14 cellular contexts compared by ENCODE assay signal in the genomic region with DNA sequence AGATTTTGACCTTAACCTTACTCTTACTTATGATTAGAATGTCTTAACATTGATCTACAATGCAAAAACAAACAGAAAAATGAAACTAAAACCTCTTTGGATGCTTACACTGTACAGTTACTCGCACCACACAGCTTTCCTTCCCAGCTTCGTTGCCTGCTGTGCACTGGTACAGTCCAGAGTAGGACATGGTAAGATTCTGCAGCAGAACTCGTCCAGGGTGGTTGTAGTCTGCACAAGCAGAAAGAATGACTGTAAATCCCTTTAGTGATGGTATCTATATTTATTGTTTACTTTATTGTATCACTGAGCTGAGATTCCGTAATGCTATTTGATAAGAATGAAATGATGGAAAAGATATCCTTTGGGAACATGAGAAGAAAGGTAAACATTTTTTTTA. TPM values are rescaled to one million over a fixed set of nuclear protein-coding genes. Genes with fewer than 3 reads are reported as not detected.
DNase-seq lines count a peak whose midpoint lies in the region; ATAC-seq, FAIRE-seq and TF ChIP-seq lines count a peak whose summit lies in the region.
"Had no signal": no experiment of that assay in that cellular context is flagged by ENCODE, and none has a peak within 500 bp of the region (broad histone marks: within the 10 kb centered on the region; RNA-seq: fewer than 3 reads in every experiment).

No MANE protein-coding gene starts in this region.

- FAIRE-seq in GM12878 (lab: Jason Lieb, UNC) = no peak
- FAIRE-seq: small intestine had no signal

- H3K9me3 ChIP-seq in left ventricle myocardium inferior (replicated peaks) (no peaks in the 10 kb centered on the region), GM12878 (replicated peaks; ENCODE audit: control insufficient read depth, insufficient read depth, low read length) (peaks cover 2% of the 10 kb centered on the region; the same call in 2 of the 3 replicates)
- H3K9me3 ChIP-seq: BLaER1, vagina had no signal

- TF ChIP-seq POLR2A in GM12878 (IDR thresholded peaks at IDR 0.05; ENCODE audit: low read depth, low read length) = no peak

- peak overlapping the region; percentile 63 for H3K27ac ChIP-seq in left ventricle myocardium inferior (replicated peaks)
- no peak overlapping the region for H3K27ac ChIP-seq in GM12878 (ENCODE audit: control insufficient read depth, insufficient read depth)
- H3K27ac ChIP-seq: BLaER1 had no signal

- H3K27me3 ChIP-seq in left ventricle myocardium inferior (ENCODE audit: low read depth) (no peaks in the 10 kb centered on the region), GM12878 (replicated peaks in 1 of 2; ENCODE audit: control insufficient read depth in 2 of 2, insufficient read depth in 2 of 2, low read length in 1 of 2) (no peaks in the 10 kb centered on the region)
- H3K27me3 ChIP-seq: BLaER1, vagina had no signal

- H3K79me2 ChIP-seq in GM12878 (ENCODE audit: control insufficient read depth, insufficient read depth, low read length) = no peaks in the 10 kb centered on the region

- WGBS in GM12878 (ENCODE audit: insufficient coverage, insufficient replicate concordance, low lambda C conversion rate, missing lambda C conversion rate) = 74% methylated on average over 4 of the region's 4 CpGs

- in situ Hi-C loops in GM12878 (cut with MboI) = no loop called here

- no TSS peak for BruUV-seq in GM12878 (replicated peaks; lab: Mats Ljungman, UMichigan)

- POLR2A ChIA-PET in GM12878 (lab: Charles Lee) = interaction anchor here (1.1 kb wide), 1 partner anchor 21 kb away, joined by 3 read pairs; a partner anchor contains a TSS

- SMC1A ChIA-PET in GM12878 (lab: Charles Lee; ENCODE audit: uncharacterized antibody, unreplicated experiment) = interaction anchor here (1.9 kb wide), 1 partner anchor 14 kb away, joined by 7 read pairs; no protein-coding TSS in a partner anchor

- H3K4me1 ChIP-seq in left ventricle myocardium inferior (peaks cover 23% of the 10 kb centered on the region), GM12878 (ENCODE audit: control insufficient read depth, insufficient read depth, low read length) (peaks cover 6% of the 10 kb centered on the region)

- RAD21 ChIA-PET in GM12878 (lab: Charles Lee; ENCODE audit: unreplicated experiment) = interaction anchor here (0.5 kb wide), 1 partner anchor 230 kb away, joined by 4 read pairs; no protein-coding TSS in a partner anchor

- TF ChIP-seq RAD21 in GM12878 (IDR thresholded peaks at IDR 0.05; ENCODE audit: insufficient read depth, low read depth, low read length) = no peak

- H3K4me3 ChIP-seq in left ventricle myocardium inferior (no peak overlapping the region), GM12878 (no peak overlapping the region)
- H3K4me3 ChIP-seq: BLaER1, vagina had no signal

- ATAC-seq in Right ventricle myocardium superior (ENCODE audit: poor library complexity) (no peak), GM12878 (0 out of 3 replicates have a peak, but pooled peaks have one; percentile 16)

- CTCF ChIA-PET in GM12878 (lab: Yijun Ruan, JAX) = interaction anchor here (0.9 to 1.6 kb wide), 2 partner anchors 24 to 29 kb away, joined by 4 to 6 read pairs; no protein-coding TSS in a partner anchor

- no peak overlapping the region for H2AFZ ChIP-seq in GM12878 (ENCODE audit: control insufficient read depth, low read depth, low read length)

- no peak for TF ChIP-seq EP300 in GM12878 (IDR thresholded peaks at IDR 0.05; ENCODE audit: borderline replicate concordance in 1 of 2, control insufficient read depth in 1 of 2, low read depth in 2 of 2, low read length in 2 of 2)

- no peak overlapping the region for H3K9ac ChIP-seq in GM12878 (ENCODE audit: control insufficient read depth, insufficient read depth, low read length)
- H3K9ac ChIP-seq: BLaER1 had no signal

- H3K4me2 ChIP-seq in GM12878 (ENCODE audit: control insufficient read depth, insufficient read depth) = no peak overlapping the region
- H3K4me2 ChIP-seq: BLaER1 had no signal

- H3K36me3 ChIP-seq in left ventricle myocardium inferior (no peaks in the 10 kb centered on the region), GM12878 (ENCODE audit: control insufficient read depth in 2 of 2, insufficient read depth in 2 of 2, low read length in 1 of 2) (no peaks in the 10 kb centered on the region)
- H3K36me3 ChIP-seq: BLaER1, vagina had no signal

- TF ChIP-seq CTCF in left ventricle myocardium inferior (IDR thresholded peaks at IDR 0.05; ENCODE audit: borderline replicate concordance) (no peak), GM12878 (IDR thresholded peaks at IDR 0.05 in 2 of 3, conservative IDR thresholded peaks at IDR 0.05 in 1 of 3; ENCODE audit: control insufficient read depth in 2 of 3, extremely low read depth in 1 of 3, insufficient read depth in 1 of 3, low read depth in 3 of 3, low read length in 3 of 3) (no peak)

- H4K20me1 ChIP-seq in GM12878 (ENCODE audit: control insufficient read depth, insufficient read depth) = no peaks in the 10 kb centered on the region
- H4K20me1 ChIP-seq: BLaER1 had no signal

- no peak for DNase-seq in left ventricle myocardium inferior
- DNase-seq in Right ventricle myocardium superior = no peak
- DNase-seq in GM12878 (ENCODE audit: low read depth, low spot score) = no peak
- peak; percentile 43 for DNase-seq in mesenteric fat pad (ENCODE audit: low spot score)
- DNase-seq in DMS153 treated with DMSO at 0.1 percent for 48 hours (lab: John Stamatoyannopoulos, UW; ENCODE audit: unreplicated experiment) = no peak
- no peak for DNase-seq in SW480 (ENCODE audit: low spot score)
- DNase-seq in NCI-H2196 (lab: John Stamatoyannopoulos, UW; ENCODE audit: unreplicated experiment) = no peak
- DNase-seq in DMS 273 (lab: John Stamatoyannopoulos, UW; ENCODE audit: unreplicated experiment) = no peak
- DNase-seq: activated naive CD8-positive, alpha-beta T cell treated with anti-CD3 and anti-CD28 coated beads for 36 hours; hippocampal formation; NCI-H510A treated with DMSO at 0.1 percent for 48 hours had no signal

- intact Hi-C loops in left ventricle myocardium inferior (cut with micrococcal nuclease) = no loop called here
- intact Hi-C loops in Right ventricle myocardium superior (cut with DNase I) = no loop called here
- intact Hi-C loops in GM12878 (cut with micrococcal nuclease; ENCODE audit: unreplicated experiment) = no loop called here

TF ChIP-seq in GM12878, 131 proteins besides CTCF, POLR2A, EP300 and RAD21:
- TF ChIP-seq, protein P1, sequence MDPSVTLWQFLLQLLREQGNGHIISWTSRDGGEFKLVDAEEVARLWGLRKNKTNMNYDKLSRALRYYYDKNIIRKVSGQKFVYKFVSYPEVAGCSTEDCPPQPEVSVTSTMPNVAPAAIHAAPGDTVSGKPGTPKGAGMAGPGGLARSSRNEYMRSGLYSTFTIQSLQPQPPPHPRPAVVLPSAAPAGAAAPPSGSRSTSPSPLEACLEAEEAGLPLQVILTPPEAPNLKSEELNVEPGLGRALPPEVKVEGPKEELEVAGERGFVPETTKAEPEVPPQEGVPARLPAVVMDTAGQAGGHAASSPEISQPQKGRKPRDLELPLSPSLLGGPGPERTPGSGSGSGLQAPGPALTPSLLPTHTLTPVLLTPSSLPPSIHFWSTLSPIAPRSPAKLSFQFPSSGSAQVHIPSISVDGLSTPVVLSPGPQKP (IDR thresholded peaks at IDR 0.05; ENCODE audit: low read depth, low read length) = no peak
- TF ChIP-seq, protein P2, sequence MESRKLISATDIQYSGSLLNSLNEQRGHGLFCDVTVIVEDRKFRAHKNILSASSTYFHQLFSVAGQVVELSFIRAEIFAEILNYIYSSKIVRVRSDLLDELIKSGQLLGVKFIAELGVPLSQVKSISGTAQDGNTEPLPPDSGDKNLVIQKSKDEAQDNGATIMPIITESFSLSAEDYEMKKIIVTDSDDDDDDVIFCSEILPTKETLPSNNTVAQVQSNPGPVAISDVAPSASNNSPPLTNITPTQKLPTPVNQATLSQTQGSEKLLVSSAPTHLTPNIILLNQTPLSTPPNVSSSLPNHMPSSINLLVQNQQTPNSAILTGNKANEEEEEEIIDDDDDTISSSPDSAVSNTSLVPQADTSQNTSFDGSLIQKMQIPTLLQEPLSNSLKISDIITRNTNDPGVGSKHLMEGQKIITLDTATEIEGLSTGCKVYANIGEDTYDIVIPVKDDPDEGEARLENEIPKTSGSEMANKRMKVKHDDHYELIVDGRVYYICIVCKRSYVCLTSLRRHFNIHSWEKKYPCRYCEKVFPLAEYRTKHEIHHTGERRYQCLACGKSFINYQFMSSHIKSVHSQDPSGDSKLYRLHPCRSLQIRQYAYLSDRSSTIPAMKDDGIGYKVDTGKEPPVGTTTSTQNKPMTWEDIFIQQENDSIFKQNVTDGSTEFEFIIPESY (IDR thresholded peaks at IDR 0.05) = no peak
- TF ChIP-seq, protein P3, sequence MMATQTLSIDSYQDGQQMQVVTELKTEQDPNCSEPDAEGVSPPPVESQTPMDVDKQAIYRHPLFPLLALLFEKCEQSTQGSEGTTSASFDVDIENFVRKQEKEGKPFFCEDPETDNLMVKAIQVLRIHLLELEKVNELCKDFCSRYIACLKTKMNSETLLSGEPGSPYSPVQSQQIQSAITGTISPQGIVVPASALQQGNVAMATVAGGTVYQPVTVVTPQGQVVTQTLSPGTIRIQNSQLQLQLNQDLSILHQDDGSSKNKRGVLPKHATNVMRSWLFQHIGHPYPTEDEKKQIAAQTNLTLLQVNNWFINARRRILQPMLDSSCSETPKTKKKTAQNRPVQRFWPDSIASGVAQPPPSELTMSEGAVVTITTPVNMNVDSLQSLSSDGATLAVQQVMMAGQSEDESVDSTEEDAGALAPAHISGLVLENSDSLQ (IDR thresholded peaks at IDR 0.05) = no peak
- no peak for TF ChIP-seq STAT3 (IDR thresholded peaks at IDR 0.05; ENCODE audit: low read depth, low read length)
- no peak for TF ChIP-seq HDAC2 (IDR thresholded peaks at IDR 0.05)

RNA-seq across cellular contexts. Expression of a gene that starts 21.0 kb away (rescaled TPM):
- total RNA-seq in left ventricle myocardium inferior (1,405 TPM), Right ventricle myocardium superior (1,336 TPM), GM12878 (2014; rRNA removed) (2,142 and 2,298 TPM in 2 replicates), GM12878 (2014; rRNA removed; fragmentation: Illumina TruSeq; extraction: Trizol) (2,450 and 2,735 TPM in 2 replicates), GM12878 (2021) (1,578 and 1,698 TPM in 2 replicates), mesenteric fat pad (1,014 TPM)
- total RNA-seq in GM12878 (2013; cell fraction: nucleolus; rRNA removed) = 799 and 807 TPM in 2 replicates
- polyA plus RNA-seq in GM12878 (2011; ENCODE audit: low read depth) = 729 TPM
- polyA plus RNA-seq in GM12878 (2011; rRNA removed) (2,716 and 3,205 TPM in 2 replicates), GM12878 (2014; fragmentation: Illumina TruSeq; extraction: Trizol) (2,458 and 3,035 TPM in 2 replicates), GM12878 (2014; fragmentation: Nextera tagmentation; extraction: Ambion mirVana) (1,000 to 10,000 TPM; 1,190 to 1,772 TPM), GM12878 (2014; rRNA removed) (1,683 and 2,365 TPM in 2 replicates), GM12878 (2016; fragmentation: Nextera tagmentation; extraction: Ambion mirVana) (1,000 to 10,000 TPM; 1,900 to 1,949 TPM)
- 2,085 and 3,267 TPM in 2 replicates for polyA plus RNA-seq in GM12878 (2011; cell fraction: cytosol; rRNA removed)
- polyA plus RNA-seq in GM12878 (2011; cell fraction: nucleus; rRNA removed) = 2,060 and 2,197 TPM in 2 replicates
- polyA plus RNA-seq in GM12878 (2012) = 1,101 and 1,128 TPM in 2 replicates
- 3,706 and 4,126 TPM in 2 replicates for polyA minus RNA-seq in GM12878 (2011; rRNA and poly(A)+ RNA removed)
- polyA minus RNA-seq in GM12878 (2011; cell fraction: cytosol; rRNA and poly(A)+ RNA removed) = 616 and 823 TPM in 2 replicates
- polyA minus RNA-seq in GM12878 (2011; cell fraction: nucleus; rRNA and poly(A)+ RNA removed) = 785 and 1,054 TPM in 2 replicates
